Comparison of ENCODE assay signal across 1 cellular context in genomic region chr2:8630676-8631464, GRCh38.
TF ChIP-seq lines count a peak whose summit lies in the region.

No MANE protein-coding gene starts in this region.

TF ChIP-seq in IMR-90, 13 proteins besides CTCF, POLR2A, EP300 and RAD21 (continued from another document):
- no peak for TF ChIP-seq MAFK (IDR thresholded peaks at IDR 0.05; ENCODE audit: low read depth, low read length)
- TF ChIP-seq, protein P1, sequence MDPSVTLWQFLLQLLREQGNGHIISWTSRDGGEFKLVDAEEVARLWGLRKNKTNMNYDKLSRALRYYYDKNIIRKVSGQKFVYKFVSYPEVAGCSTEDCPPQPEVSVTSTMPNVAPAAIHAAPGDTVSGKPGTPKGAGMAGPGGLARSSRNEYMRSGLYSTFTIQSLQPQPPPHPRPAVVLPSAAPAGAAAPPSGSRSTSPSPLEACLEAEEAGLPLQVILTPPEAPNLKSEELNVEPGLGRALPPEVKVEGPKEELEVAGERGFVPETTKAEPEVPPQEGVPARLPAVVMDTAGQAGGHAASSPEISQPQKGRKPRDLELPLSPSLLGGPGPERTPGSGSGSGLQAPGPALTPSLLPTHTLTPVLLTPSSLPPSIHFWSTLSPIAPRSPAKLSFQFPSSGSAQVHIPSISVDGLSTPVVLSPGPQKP (IDR thresholded peaks at IDR 0.05; ENCODE audit: borderline replicate concordance, low read depth, low read length): no peak
- TF ChIP-seq NFE2L2 (IDR thresholded peaks at IDR 0.05; ENCODE audit: low read depth, low read length): no peak
- no peak for TF ChIP-seq MXI1 (IDR thresholded peaks at IDR 0.05; ENCODE audit: borderline replicate concordance, low read depth, low read length)
